ENCODE assay signal across 1 cellular context in genomic region chr2:227884511-227884947, GRCh38.
TF ChIP-seq lines count a peak whose summit lies in the region.

No MANE protein-coding gene starts in this region.

TF ChIP-seq in HepG2, 621 proteins besides CTCF, POLR2A, EP300 and RAD21 (continued from another document and continues in another):
- TF ChIP-seq, protein P1, sequence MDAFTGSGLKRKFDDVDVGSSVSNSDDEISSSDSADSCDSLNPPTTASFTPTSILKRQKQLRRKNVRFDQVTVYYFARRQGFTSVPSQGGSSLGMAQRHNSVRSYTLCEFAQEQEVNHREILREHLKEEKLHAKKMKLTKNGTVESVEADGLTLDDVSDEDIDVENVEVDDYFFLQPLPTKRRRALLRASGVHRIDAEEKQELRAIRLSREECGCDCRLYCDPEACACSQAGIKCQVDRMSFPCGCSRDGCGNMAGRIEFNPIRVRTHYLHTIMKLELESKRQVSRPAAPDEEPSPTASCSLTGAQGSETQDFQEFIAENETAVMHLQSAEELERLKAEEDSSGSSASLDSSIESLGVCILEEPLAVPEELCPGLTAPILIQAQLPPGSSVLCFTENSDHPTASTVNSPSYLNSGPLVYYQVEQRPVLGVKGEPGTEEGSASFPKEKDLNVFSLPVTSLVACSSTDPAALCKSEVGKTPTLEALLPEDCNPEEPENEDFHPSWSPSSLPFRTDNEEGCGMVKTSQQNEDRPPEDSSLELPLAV (CRISPR knock-in tag; conservative IDR thresholded peaks at IDR 0.05; ENCODE audit: low read depth), result no peak
- TF ChIP-seq MXI1 (IDR thresholded peaks at IDR 0.05; ENCODE audit: borderline replicate concordance, low read depth, low read length), result peak; percentile 23; the same call in 1 of the 3 replicates
- peak; percentile 68 for TF ChIP-seq ZNF501 (CRISPR knock-in tag; IDR thresholded peaks at IDR 0.05)
- no peak for TF ChIP-seq ZNF260 (CRISPR knock-in tag; IDR thresholded peaks at IDR 0.05; ENCODE audit: borderline replicate concordance, low read depth)
- no peak for TF ChIP-seq ZNF569 (CRISPR knock-in tag; IDR thresholded peaks at IDR 0.05; ENCODE audit: borderline replicate concordance)
- 0 out of 2 replicates have a peak, but pooled peaks have one; percentile 16 for TF ChIP-seq BCL6 (CRISPR knock-in tag; IDR thresholded peaks at IDR 0.05)
- TF ChIP-seq REPIN1 (CRISPR knock-in tag; IDR thresholded peaks at IDR 0.05; ENCODE audit: borderline replicate concordance, low read depth), result peak; percentile 67; the same call in 1 of the 2 replicates
- TF ChIP-seq ZNF800 (CRISPR knock-in tag; IDR thresholded peaks at IDR 0.05), result no peak
- TF ChIP-seq, protein P2, sequence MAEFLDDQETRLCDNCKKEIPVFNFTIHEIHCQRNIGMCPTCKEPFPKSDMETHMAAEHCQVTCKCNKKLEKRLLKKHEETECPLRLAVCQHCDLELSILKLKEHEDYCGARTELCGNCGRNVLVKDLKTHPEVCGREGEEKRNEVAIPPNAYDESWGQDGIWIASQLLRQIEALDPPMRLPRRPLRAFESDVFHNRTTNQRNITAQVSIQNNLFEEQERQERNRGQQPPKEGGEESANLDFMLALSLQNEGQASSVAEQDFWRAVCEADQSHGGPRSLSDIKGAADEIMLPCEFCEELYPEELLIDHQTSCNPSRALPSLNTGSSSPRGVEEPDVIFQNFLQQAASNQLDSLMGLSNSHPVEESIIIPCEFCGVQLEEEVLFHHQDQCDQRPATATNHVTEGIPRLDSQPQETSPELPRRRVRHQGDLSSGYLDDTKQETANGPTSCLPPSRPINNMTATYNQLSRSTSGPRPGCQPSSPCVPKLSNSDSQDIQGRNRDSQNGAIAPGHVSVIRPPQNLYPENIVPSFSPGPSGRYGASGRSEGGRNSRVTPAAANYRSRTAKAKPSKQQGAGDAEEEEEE (CRISPR knock-in tag; IDR thresholded peaks at IDR 0.05; ENCODE audit: borderline replicate concordance), result no peak
- TF ChIP-seq, protein P3, sequence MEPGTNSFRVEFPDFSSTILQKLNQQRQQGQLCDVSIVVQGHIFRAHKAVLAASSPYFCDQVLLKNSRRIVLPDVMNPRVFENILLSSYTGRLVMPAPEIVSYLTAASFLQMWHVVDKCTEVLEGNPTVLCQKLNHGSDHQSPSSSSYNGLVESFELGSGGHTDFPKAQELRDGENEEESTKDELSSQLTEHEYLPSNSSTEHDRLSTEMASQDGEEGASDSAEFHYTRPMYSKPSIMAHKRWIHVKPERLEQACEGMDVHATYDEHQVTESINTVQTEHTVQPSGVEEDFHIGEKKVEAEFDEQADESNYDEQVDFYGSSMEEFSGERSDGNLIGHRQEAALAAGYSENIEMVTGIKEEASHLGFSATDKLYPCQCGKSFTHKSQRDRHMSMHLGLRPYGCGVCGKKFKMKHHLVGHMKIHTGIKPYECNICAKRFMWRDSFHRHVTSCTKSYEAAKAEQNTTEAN (CRISPR knock-in tag; conservative IDR thresholded peaks at IDR 0.05), result no peak
- peak; percentile 42; the same call in 1 of the 2 replicates for TF ChIP-seq RFXAP (CRISPR knock-in tag; IDR thresholded peaks at IDR 0.05; ENCODE audit: borderline replicate concordance)
- TF ChIP-seq ZNF160 (CRISPR knock-in tag; IDR thresholded peaks at IDR 0.05), result no peak
- no peak for TF ChIP-seq RFX1 (IDR thresholded peaks at IDR 0.05)
- peak; percentile 28; the same call in 1 of the 2 replicates for TF ChIP-seq BHLHE40 (IDR thresholded peaks at IDR 0.05; ENCODE audit: low read length)
- peak; percentile 37; the same call in 1 of the 2 replicates for TF ChIP-seq RXRA (CRISPR knock-in tag; IDR thresholded peaks at IDR 0.05)
- no peak for TF ChIP-seq FLYWCH1 (CRISPR knock-in tag; IDR thresholded peaks at IDR 0.05)
- no peak for TF ChIP-seq ZBTB44 (CRISPR knock-in tag; IDR thresholded peaks at IDR 0.05)
- TF ChIP-seq ZNF496 (CRISPR knock-in tag; IDR thresholded peaks at IDR 0.05; ENCODE audit: insufficient replicate concordance), result no peak
- TF ChIP-seq ZSCAN9 (CRISPR knock-in tag; IDR thresholded peaks at IDR 0.05; ENCODE audit: borderline replicate concordance), result 0 out of 2 replicates have a peak, but pooled peaks have one; percentile 58
- TF ChIP-seq MYC (CRISPR knock-in tag; IDR thresholded peaks at IDR 0.05; ENCODE audit: borderline replicate concordance), result peak; percentile 49; the same call in 1 of the 2 replicates
- no peak for TF ChIP-seq THYN1 (CRISPR knock-in tag; IDR thresholded peaks at IDR 0.05; ENCODE audit: borderline replicate concordance, low read depth)
- no peak for TF ChIP-seq SKI (IDR thresholded peaks at IDR 0.05; ENCODE audit: partially characterized antibody)
- TF ChIP-seq HMG20A (CRISPR knock-in tag; IDR thresholded peaks at IDR 0.05; ENCODE audit: borderline replicate concordance), result peak; percentile 56; the same call in 1 of the 2 replicates
- TF ChIP-seq ARID3A (IDR thresholded peaks at IDR 0.05; ENCODE audit: low read depth, low read length), result peak; percentile 29; the same call in 1 of the 2 replicates
- 0 out of 2 replicates have a peak, but pooled peaks have one; percentile 42 for TF ChIP-seq ZFY (CRISPR knock-in tag; IDR thresholded peaks at IDR 0.05)
- TF ChIP-seq NFYB (CRISPR knock-in tag; IDR thresholded peaks at IDR 0.05), result no peak
- TF ChIP-seq, protein P4, sequence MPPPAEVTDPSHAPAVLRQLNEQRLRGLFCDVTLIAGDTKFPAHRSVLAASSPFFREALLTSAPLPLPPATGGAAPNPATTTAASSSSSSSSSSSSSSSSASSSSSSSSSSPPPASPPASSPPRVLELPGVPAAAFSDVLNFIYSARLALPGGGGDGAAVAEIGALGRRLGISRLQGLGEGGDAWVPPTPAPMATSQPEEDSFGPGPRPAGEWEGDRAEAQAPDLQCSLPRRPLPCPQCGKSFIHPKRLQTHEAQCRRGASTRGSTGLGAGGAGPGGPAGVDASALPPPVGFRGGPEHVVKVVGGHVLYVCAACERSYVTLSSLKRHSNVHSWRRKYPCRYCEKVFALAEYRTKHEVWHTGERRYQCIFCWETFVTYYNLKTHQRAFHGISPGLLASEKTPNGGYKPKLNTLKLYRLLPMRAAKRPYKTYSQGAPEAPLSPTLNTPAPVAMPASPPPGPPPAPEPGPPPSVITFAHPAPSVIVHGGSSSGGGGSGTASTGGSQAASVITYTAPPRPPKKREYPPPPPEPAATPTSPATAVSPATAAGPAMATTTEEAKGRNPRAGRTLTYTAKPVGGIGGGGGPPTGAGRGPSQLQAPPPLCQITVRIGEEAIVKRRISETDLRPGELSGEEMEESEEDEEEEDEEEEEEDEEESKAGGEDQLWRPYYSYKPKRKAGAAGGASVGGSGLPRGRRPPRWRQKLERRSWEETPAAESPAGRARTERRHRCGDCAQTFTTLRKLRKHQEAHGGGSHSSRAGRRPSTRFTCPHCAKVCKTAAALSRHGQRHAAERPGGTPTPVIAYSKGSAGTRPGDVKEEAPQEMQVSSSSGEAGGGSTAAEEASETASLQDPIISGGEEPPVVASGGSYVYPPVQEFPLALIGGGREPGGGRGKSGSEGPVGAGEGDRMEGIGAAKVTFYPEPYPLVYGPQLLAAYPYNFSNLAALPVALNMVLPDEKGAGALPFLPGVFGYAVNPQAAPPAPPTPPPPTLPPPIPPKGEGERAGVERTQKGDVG (CRISPR knock-in tag; IDR thresholded peaks at IDR 0.05; ENCODE audit: borderline replicate concordance), result 0 out of 2 replicates have a peak, but pooled peaks have one; percentile 28
- TF ChIP-seq, protein P5, sequence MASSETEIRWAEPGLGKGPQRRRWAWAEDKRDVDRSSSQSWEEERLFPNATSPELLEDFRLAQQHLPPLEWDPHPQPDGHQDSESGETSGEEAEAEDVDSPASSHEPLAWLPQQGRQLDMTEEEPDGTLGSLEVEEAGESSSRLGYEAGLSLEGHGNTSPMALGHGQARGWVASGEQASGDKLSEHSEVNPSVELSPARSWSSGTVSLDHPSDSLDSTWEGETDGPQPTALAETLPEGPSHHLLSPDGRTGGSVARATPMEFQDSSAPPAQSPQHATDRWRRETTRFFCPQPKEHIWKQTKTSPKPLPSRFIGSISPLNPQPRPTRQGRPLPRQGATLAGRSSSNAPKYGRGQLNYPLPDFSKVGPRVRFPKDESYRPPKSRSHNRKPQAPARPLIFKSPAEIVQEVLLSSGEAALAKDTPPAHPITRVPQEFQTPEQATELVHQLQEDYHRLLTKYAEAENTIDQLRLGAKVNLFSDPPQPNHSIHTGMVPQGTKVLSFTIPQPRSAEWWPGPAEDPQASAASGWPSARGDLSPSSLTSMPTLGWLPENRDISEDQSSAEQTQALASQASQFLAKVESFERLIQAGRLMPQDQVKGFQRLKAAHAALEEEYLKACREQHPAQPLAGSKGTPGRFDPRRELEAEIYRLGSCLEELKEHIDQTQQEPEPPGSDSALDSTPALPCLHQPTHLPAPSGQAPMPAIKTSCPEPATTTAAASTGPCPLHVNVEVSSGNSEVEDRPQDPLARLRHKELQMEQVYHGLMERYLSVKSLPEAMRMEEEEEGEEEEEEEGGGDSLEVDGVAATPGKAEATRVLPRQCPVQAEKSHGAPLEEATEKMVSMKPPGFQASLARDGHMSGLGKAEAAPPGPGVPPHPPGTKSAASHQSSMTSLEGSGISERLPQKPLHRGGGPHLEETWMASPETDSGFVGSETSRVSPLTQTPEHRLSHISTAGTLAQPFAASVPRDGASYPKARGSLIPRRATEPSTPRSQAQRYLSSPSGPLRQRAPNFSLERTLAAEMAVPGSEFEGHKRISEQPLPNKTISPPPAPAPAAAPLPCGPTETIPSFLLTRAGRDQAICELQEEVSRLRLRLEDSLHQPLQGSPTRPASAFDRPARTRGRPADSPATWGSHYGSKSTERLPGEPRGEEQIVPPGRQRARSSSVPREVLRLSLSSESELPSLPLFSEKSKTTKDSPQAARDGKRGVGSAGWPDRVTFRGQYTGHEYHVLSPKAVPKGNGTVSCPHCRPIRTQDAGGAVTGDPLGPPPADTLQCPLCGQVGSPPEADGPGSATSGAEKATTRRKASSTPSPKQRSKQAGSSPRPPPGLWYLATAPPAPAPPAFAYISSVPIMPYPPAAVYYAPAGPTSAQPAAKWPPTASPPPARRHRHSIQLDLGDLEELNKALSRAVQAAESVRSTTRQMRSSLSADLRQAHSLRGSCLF (CRISPR knock-in tag; IDR thresholded peaks at IDR 0.05; ENCODE audit: borderline replicate concordance), result no peak
- peak; percentile 75; the same call in 1 of the 2 replicates for TF ChIP-seq ZNF619 (CRISPR knock-in tag; IDR thresholded peaks at IDR 0.05)
- no peak for TF ChIP-seq ZNF431 (CRISPR knock-in tag; IDR thresholded peaks at IDR 0.05; ENCODE audit: borderline replicate concordance, low read depth)
- 0 out of 2 replicates have a peak, but pooled peaks have one; percentile 62 for TF ChIP-seq ZNF713 (CRISPR knock-in tag; IDR thresholded peaks at IDR 0.05)
- TF ChIP-seq ARID5B (CRISPR knock-in tag; IDR thresholded peaks at IDR 0.05), result peak; percentile 49; the same call in 1 of the 2 replicates
